8 cellular contexts compared by ENCODE assay signal in the genomic region with DNA sequence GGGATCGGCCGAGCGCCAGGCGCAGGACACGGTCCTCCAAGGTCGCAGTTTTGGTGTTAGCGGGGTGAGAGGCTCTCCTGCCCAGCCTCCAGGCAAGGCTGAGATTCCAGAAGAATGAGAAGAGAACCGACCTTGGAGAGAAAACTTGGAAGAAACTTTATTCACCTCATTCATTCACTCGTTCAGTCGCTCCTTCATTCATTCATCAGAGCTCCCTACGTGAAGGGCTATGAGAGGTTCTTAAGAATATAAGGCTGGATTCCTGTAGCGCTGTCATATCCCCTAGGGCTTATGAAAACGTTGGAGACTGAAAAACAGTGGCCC. TPM values are rescaled to one million over a fixed set of nuclear protein-coding genes. Genes with fewer than 3 reads are reported as not detected.
DNase-seq lines count a peak whose midpoint lies in the region; TF ChIP-seq lines count a peak whose summit lies in the region.

No MANE protein-coding gene starts in this region.

- peak overlapping the region; percentile 88 for H3K9ac ChIP-seq in HUES64 (ENCODE audit: low read depth, low read length)
- H3K9ac ChIP-seq in muscle layer of colon (ENCODE audit: low read length), result no peak overlapping the region

- H3K27ac ChIP-seq in HUES64 (ENCODE audit: low read depth, low read length) (peak overlapping the region; percentile 99), caudate nucleus (ENCODE audit: low read depth, low read length) (peak overlapping the region; percentile 88), muscle layer of colon (ENCODE audit: low read depth, low read length) (peak overlapping the region; percentile 44)

- peaks cover 24% of the 10 kb centered on the region for H3K4me1 ChIP-seq in HUES64 (ENCODE audit: insufficient read depth, low read length)
- H3K4me1 ChIP-seq in muscle layer of colon (ENCODE audit: insufficient read depth, low read length), result peaks cover 12% of the 10 kb centered on the region

- no peaks in the 10 kb centered on the region for H3K27me3 ChIP-seq in HUES64 (ENCODE audit: insufficient read depth, low read length)
- H3K27me3 ChIP-seq in muscle layer of colon (ENCODE audit: control insufficient read depth in 1 of 2, insufficient read depth in 2 of 2, low read length in 2 of 2), result no peaks in the 10 kb centered on the region

- no peak for DNase-seq in AG09309 (ENCODE audit: low read depth)
- no peak for DNase-seq in caudate nucleus (lab: John Stamatoyannopoulos, UW)
- DNase-seq in AML-193 (lab: John Stamatoyannopoulos, UW), result no peak
- DNase-seq in stimulated activated CD4-positive, alpha-beta T cell treated with anti-CD3 and anti-CD28 coated beads, Interleukin-2, amount 100 ng/mL, for 24 hours, result no peak
- no peak for DNase-seq in NCI-H2196 (lab: John Stamatoyannopoulos, UW; ENCODE audit: unreplicated experiment)
- no peak for DNase-seq in mucosa of gallbladder (ENCODE audit: low spot score)

- peak overlapping the region; percentile 71 for H3K4me3 ChIP-seq in AG09309 (ENCODE audit: control insufficient read depth, low read depth, low read length)
- H3K4me3 ChIP-seq in HUES64 (ENCODE audit: low read length), result peak overlapping the region; percentile 81
- H3K4me3 ChIP-seq in muscle layer of colon (ENCODE audit: low read depth in 1 of 2, low read length in 2 of 2), result peak overlapping the region; percentile 78 to 81

- no peak for TF ChIP-seq CTCF in AG09309 (IDR thresholded peaks at IDR 0.05; ENCODE audit: control insufficient read depth, insufficient read depth, low read depth, low read length, missing control alignments)

- under 1% methylated on average over 10 of the region's 13 CpGs for WGBS in HUES64

- H3K36me3 ChIP-seq in HUES64 (ENCODE audit: insufficient read depth, low read length) (no peaks in the 10 kb centered on the region), muscle layer of colon (ENCODE audit: insufficient read depth, low read length) (no peaks in the 10 kb centered on the region)

- no peaks in the 10 kb centered on the region for H3K9me3 ChIP-seq in HUES64 (ENCODE audit: insufficient read depth, low read depth, low read length)
- no peaks in the 10 kb centered on the region for H3K9me3 ChIP-seq in muscle layer of colon (ENCODE audit: low read length)

RNA-seq across cellular contexts. Expression of gene MYH10, which starts 1.0 kb away (rescaled TPM):
- 130 TPM for polyA plus RNA-seq in HUES64 (2013, experiment 1 of 2)
- polyA plus RNA-seq in HUES64 (2013, experiment 2 of 2), result 135 TPM
- total RNA-seq in mucosa of gallbladder, result 104 TPM

Comparison
In these comparisons a context has a peak if more than half of its experiments do, and no peak if none do; other contexts are left out.
1. H3K27ac ChIP-seq: peak in every context shown above with its lines; median percentile 99 in HUES64; 88 in caudate nucleus; 44 in muscle layer of colon.